In the genomic region with DNA sequence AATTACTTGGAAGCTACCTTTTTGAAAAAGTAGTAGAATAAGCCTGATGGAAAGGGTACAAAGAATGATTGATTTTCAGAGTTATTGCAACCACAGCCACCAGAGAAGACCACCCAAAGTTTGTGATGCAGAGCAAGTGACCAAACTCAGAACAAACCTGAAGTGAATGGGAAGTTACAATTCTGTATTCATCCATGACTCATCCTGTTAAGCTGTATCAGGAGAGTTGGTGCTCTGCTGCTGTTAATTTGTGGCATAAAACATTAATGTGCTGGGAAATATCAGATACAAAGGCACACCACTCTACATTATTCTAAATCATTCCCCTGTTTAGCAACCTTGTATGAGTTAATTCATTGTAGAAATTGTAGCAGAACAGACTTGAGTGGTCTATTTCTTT, we compare ENCODE assay signal across 31 cellular contexts. TPM values are rescaled to one million over a fixed set of nuclear protein-coding genes. Genes with fewer than 3 reads are reported as not detected.
"Had no signal": no experiment of that assay in that cellular context is flagged by ENCODE, and none has a peak within 500 bp of the region (broad histone marks: within the 10 kb centered on the region; RNA-seq: fewer than 3 reads in every experiment).

No MANE protein-coding gene starts in this region.

- H3K4me3 ChIP-seq: MG63, Peyer's patch, SJSA1 had no signal

- H3K27me3 ChIP-seq: Peyer's patch, SJSA1 had no signal

- H3K36me3 ChIP-seq: MG63, Peyer's patch, SJSA1 had no signal

- H3K27ac ChIP-seq: Peyer's patch, SJSA1, VCaP had no signal

- ATAC-seq: activated CD8-positive, alpha-beta memory T cell treated with anti-CD3 and anti-CD28 coated beads, Interleukin-2, amount 10 ng/mL, durations not matched to agents 7 days and 5 days; activated naive CD8-positive, alpha-beta T cell treated with anti-CD3 and anti-CD28 coated beads, Interleukin-2, amount 50 U/mL, for 24 hours had no signal

- H3K4me1 ChIP-seq: Peyer's patch, SJSA1 had no signal

- H3K9me3 ChIP-seq: MG63, Peyer's patch, SJSA1 had no signal

- DNase-seq: activated B cell treated with CpG ODN at 0.5 μM for 24 hours; activated CD4-positive, alpha-beta memory T cell treated with anti-CD3 and anti-CD28 coated beads, Interleukin-2, amount 10 ng/mL, durations not matched to agents 7 days and 5 days; activated CD4-positive, alpha-beta T cell treated with anti-CD3 and anti-CD28 coated beads for 48 hours; activated CD4-positive, CD25-positive, alpha-beta regulatory T cell treated with anti-CD3 and anti-CD28 coated beads, Interleukin-2, amount 50 U/mL, for 72 hours; activated CD8-positive, alpha-beta memory T cell treated with anti-CD3 and anti-CD28 coated beads for 24 hours; activated CD8-positive, alpha-beta memory T cell treated with anti-CD3 and anti-CD28 coated beads, Interleukin-2, amount 10 ng/mL, durations not matched to agents 7 days and 5 days; activated CD8-positive, alpha-beta memory T cell treated with anti-CD3 and anti-CD28 coated beads, Interleukin-2, amount 50 U/mL, for 48 hours; activated effector memory CD4-positive, alpha-beta T cell treated with Interleukin-2 at 50 U/mL for 16 hours; activated naive CD4-positive, alpha-beta T cell treated with anti-CD3 and anti-CD28 coated beads, Interleukin-2, amount 10 ng/mL, durations not matched to agents 7 days and 5 days; activated naive CD8-positive, alpha-beta T cell treated with anti-CD3 and anti-CD28 coated beads, Interleukin-2, amount 50 U/mL, for 24 hours; activated T-cell treated with anti-CD3 and anti-CD28 coated beads, Interleukin-2, amount 50 U/mL, for 48 hours; amniotic stem cell; aorta; central memory CD4-positive, alpha-beta T cell; Kasumi-1; MG63; NCI-H1048; NCI-H1436 treated with DMSO at 0.1 percent for 48 hours; NCI-H1694 treated with DMSO at 0.1 percent for 48 hours; NCI-H2029; NCI-H345; NCI-H524 treated with DMSO at 0.1 percent for 48 hours; Peyer's patch; RPMI8226; SHP77 treated with DMSO at 0.1 percent for 48 hours; SW 1271; T-helper 1 cell; T-helper 2 cell; T-helper 9 cell had no signal

RNA-seq across cellular contexts. Expression of a gene that starts 19.6 kb away (rescaled TPM):
- total RNA-seq: activated CD4-positive, alpha-beta memory T cell treated with anti-CD3 and anti-CD28 coated beads, Interleukin-2, amount 10 ng/mL, durations not matched to agents 7 days and 5 days had no signal
